Comparison of ENCODE assay signal across 1 cellular context in genomic region chr7:2843711-2844152, GRCh38.
TF ChIP-seq lines count a peak whose summit lies in the region.

No MANE protein-coding gene starts in this region.

TF ChIP-seq in IMR-90, 13 proteins besides CTCF, POLR2A, EP300 and RAD21 (continued from another document):
- TF ChIP-seq CHD1 (IDR thresholded peaks at IDR 0.05; ENCODE audit: low read depth, low read length) (no peak), RCOR1 (IDR thresholded peaks at IDR 0.05; ENCODE audit: insufficient replicate concordance, low read length) (no peak), BHLHE40 (IDR thresholded peaks at IDR 0.05; ENCODE audit: low read depth, low read length) (no peak), MAZ (IDR thresholded peaks at IDR 0.05; ENCODE audit: borderline replicate concordance, low read depth, low read length) (no peak), CEBPB (IDR thresholded peaks at IDR 0.05; ENCODE audit: low read depth, low read length) (no peak), NFE2L2 (IDR thresholded peaks at IDR 0.05; ENCODE audit: low read depth, low read length) (no peak), SMC3 (IDR thresholded peaks at IDR 0.05; ENCODE audit: low read depth, low read length) (no peak), RFX5 (IDR thresholded peaks at IDR 0.05; ENCODE audit: low read depth, low read length) (no peak)
- TF ChIP-seq, protein P1, sequence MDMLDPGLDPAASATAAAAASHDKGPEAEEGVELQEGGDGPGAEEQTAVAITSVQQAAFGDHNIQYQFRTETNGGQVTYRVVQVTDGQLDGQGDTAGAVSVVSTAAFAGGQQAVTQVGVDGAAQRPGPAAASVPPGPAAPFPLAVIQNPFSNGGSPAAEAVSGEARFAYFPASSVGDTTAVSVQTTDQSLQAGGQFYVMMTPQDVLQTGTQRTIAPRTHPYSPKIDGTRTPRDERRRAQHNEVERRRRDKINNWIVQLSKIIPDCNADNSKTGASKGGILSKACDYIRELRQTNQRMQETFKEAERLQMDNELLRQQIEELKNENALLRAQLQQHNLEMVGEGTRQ (IDR thresholded peaks at IDR 0.05; ENCODE audit: low read depth, low read length): no peak
